ENCODE assay signal across 1 cellular context in genomic region chr1:88974623-88975172, GRCh38. TPM values are rescaled to one million over a fixed set of nuclear protein-coding genes. Genes with fewer than 3 reads are reported as not detected.
"Had no signal": no experiment of that assay in that cellular context is flagged by ENCODE, and none has a peak within 500 bp of the region (broad histone marks: within the 10 kb centered on the region; RNA-seq: fewer than 3 reads in every experiment).

No MANE protein-coding gene starts in this region.

RNA-seq across cellular contexts. Expression of gene GBP3, which starts 48.0 kb away (rescaled TPM):
- polyA plus RNA-seq: cardiac muscle cell had no signal
